8 cellular contexts compared by ENCODE assay signal in the genomic region with DNA sequence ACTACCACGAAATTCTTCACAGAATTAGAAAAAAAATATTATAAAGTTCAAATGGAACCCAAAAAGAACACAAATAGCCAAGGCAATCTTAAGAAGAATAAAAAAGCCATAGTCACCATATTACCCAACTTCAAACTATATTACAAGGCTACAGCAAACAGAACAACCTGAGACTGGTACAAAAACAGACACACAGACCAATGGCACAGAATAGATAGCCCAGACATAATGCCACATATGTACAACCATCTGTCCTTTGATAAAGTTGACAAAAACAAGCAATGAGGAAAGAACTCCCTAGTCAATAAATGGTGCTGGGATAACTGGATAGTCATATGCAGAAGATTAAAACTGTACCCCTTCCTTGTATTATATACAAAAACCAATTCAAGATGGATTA.
"Had no signal": no experiment of that assay in that cellular context is flagged by ENCODE, and none has a peak within 500 bp of the region (broad histone marks: within the 10 kb centered on the region; RNA-seq: fewer than 3 reads in every experiment).

No MANE protein-coding gene starts in this region.

- DNase-seq: H9, HCEC 1CT, IMR-90 had no signal

- H3K4me3 ChIP-seq: GM23338, K562 had no signal

- H2AFZ ChIP-seq: GM23338 had no signal

- FAIRE-seq: H1, H54, HTR-8/SVneo, K562 had no signal

- ATAC-seq: GM23338, K562 had no signal

- H3K4me2 ChIP-seq: GM23338 had no signal
